In the genomic region with DNA sequence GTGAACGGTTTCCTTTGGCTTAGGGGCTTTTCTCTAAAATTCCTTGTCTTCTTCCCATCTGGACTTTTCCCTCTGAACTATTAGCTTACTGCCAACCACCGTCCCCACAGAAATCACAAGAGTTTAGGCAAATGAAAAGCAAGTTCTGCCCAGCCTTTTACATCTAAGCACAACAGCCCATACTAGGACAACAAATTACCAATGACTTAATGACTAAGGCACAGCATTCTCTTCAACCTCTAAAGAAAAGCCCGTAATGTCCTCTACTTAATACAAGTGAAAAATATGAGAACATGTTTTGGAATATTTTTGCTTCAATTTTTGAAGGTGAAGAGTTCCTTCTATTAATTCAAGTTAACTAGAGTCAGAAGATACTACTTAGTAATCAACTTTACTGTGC, we compare ENCODE assay signal across 9 cellular contexts. TPM values are rescaled to one million over a fixed set of nuclear protein-coding genes. Genes with fewer than 3 reads are reported as not detected.
DNase-seq lines count a peak whose midpoint lies in the region; ATAC-seq and TF ChIP-seq lines count a peak whose summit lies in the region.
"Had no signal": no experiment of that assay in that cellular context is flagged by ENCODE, and none has a peak within 500 bp of the region (broad histone marks: within the 10 kb centered on the region; RNA-seq: fewer than 3 reads in every experiment).

No MANE protein-coding gene starts in this region.

- H3F3A ChIP-seq in PC-3 (ENCODE audit: low read length, unreplicated experiment): no peaks in the 10 kb centered on the region

- no peaks in the 10 kb centered on the region for H3K36me3 ChIP-seq in PC-3 (ENCODE audit: low read depth, low read length)
- H3K36me3 ChIP-seq in ovary: no peaks in the 10 kb centered on the region

- peaks cover 13% of the 10 kb centered on the region for H3K4me1 ChIP-seq in PC-3 (ENCODE audit: insufficient read depth, low read length)
- peaks cover 4% of the 10 kb centered on the region for H3K4me1 ChIP-seq in ovary (ENCODE audit: insufficient read depth)

- DNase-seq in Calu3 (no peak), PC-3 (no peak), endothelial cell (ENCODE audit: low spot score) (no peak), ovary (no peak), HEK293T (ENCODE audit: extremely low spot score) (no peak), ecto neural progenitor cell (ENCODE audit: low spot score) (no peak), GDM1 (lab: John Stamatoyannopoulos, UW) (no peak)
- DNase-seq: islet precursor cell had no signal

- H3K36me3 Mint-ChIP-seq in Calu3 (ENCODE audit: insufficient read depth, unreplicated experiment) (peaks cover 32% of the 10 kb centered on the region), endothelial cell (ENCODE audit: low read depth, unreplicated experiment) (no peaks in the 10 kb centered on the region)

- POLR2A ChIA-PET in PC-3 (lab: Charles Lee; ENCODE audit: unreplicated experiment) (no interaction called here), HEK293T (lab: Yijun Ruan, JAX) (interaction anchor here (0.5 to 1.1 kb wide), 2 partner anchors 13 to 22 kb away, joined by 3 read pairs; a partner anchor contains a TSS)

- peak overlapping the region; percentile 97 for H3K4me3 ChIP-seq in PC-3 (ENCODE audit: low read length)
- H3K4me3 ChIP-seq in ovary: peak overlapping the region; percentile 95

- H3K79me2 ChIP-seq in PC-3 (ENCODE audit: low read length): peaks cover 57% of the 10 kb centered on the region

- H3K9me3 Mint-ChIP-seq in Calu3 (ENCODE audit: low read depth, unreplicated experiment) (no peaks in the 10 kb centered on the region), endothelial cell (ENCODE audit: unreplicated experiment) (no peaks in the 10 kb centered on the region)

- H3K27me3 ChIP-seq in PC-3 (ENCODE audit: low read length) (no peaks in the 10 kb centered on the region), ovary (no peaks in the 10 kb centered on the region)

- H2AFZ ChIP-seq in PC-3 (ENCODE audit: low read length): no peak overlapping the region

- H3K27ac ChIP-seq in PC-3 (ENCODE audit: low read length) (no peak overlapping the region), ovary (no peak overlapping the region)

- no peaks in the 10 kb centered on the region for H3K27me3 Mint-ChIP-seq in Calu3 (ENCODE audit: unreplicated experiment)
- peaks cover 12% of the 10 kb centered on the region for H3K27me3 Mint-ChIP-seq in endothelial cell (ENCODE audit: unreplicated experiment)

- H4K20me1 ChIP-seq in PC-3 (ENCODE audit: low read length): peaks cover 10% of the 10 kb centered on the region; the same call in 1 of the 2 replicates

- no peak for ATAC-seq in PC-3
- ATAC-seq in GM21786 (IDR thresholded peaks at IDR 0.05; ENCODE audit: unreplicated experiment): no peak

- TF ChIP-seq POLR2A in ovary (IDR thresholded peaks at IDR 0.05): no peak

- TF ChIP-seq EP300 in ovary (IDR thresholded peaks at IDR 0.05): no peak

- CTCF ChIA-PET in Calu3 (lab: Charles Lee): no interaction called here
- CTCF ChIA-PET in PC-3 (lab: Charles Lee): no interaction called here
- CTCF ChIA-PET in HEK293T (lab: Yijun Ruan, JAX): interaction anchor here (0.7 kb wide), 1 partner anchor 122 kb away, joined by 3 read pairs; no protein-coding TSS in a partner anchor

- H3K4me1 Mint-ChIP-seq in Calu3 (ENCODE audit: low read depth, unreplicated experiment) (no peaks in the 10 kb centered on the region), endothelial cell (ENCODE audit: unreplicated experiment) (peaks cover 23% of the 10 kb centered on the region)

- TF ChIP-seq CTCF in Calu3 (IDR thresholded peaks at IDR 0.05; ENCODE audit: unreplicated experiment) (no peak), PC-3 (conservative IDR thresholded peaks at IDR 0.05; ENCODE audit: low read depth, low read length) (no peak), endothelial cell (IDR thresholded peaks at IDR 0.05; ENCODE audit: unreplicated experiment) (no peak), ovary (IDR thresholded peaks at IDR 0.05) (no peak)

- peak overlapping the region; percentile 77 for H3K4me3 Mint-ChIP-seq in Calu3 (ENCODE audit: low read depth, unreplicated experiment)
- H3K4me3 Mint-ChIP-seq in endothelial cell (ENCODE audit: unreplicated experiment): peak overlapping the region; percentile 98

- intact Hi-C loops in Calu3 (cut with micrococcal nuclease; ENCODE audit: unreplicated experiment): no loop called here
- intact Hi-C loops in PC-3 (cut with micrococcal nuclease): no loop called here
- intact Hi-C loops in ovary (cut with DNase I): loop anchor here in 1 of 4 donors (5.0 to 10.0 kb wide), 2 partner anchors 37 to 1709 kb away; a partner anchor contains a TSS

- H3K27ac Mint-ChIP-seq in Calu3 (ENCODE audit: unreplicated experiment): no peak overlapping the region
- peak overlapping the region; percentile 95 for H3K27ac Mint-ChIP-seq in endothelial cell (ENCODE audit: unreplicated experiment)

- H3K4me2 ChIP-seq in PC-3 (ENCODE audit: low read length): peak overlapping the region; percentile 99

- no peaks in the 10 kb centered on the region for H3K9me2 ChIP-seq in PC-3 (replicated peaks; ENCODE audit: low read length)

- BruUV-seq in Calu3 (replicated peaks; lab: Mats Ljungman, UMichigan) (TSS peak; percentile 55), PC-3 (replicated peaks; lab: Mats Ljungman, UMichigan) (no TSS peak)

- H3K9me3 ChIP-seq in PC-3 (ENCODE audit: low read length) (no peaks in the 10 kb centered on the region), ovary (no peaks in the 10 kb centered on the region)

- WGBS in ovary, 3 donors: 25 to 33% (median 27%) methylated on average over 3 of the region's 3 CpGs

- H3K9ac ChIP-seq in PC-3 (ENCODE audit: low read length): peak overlapping the region; percentile 93

TF ChIP-seq in HEK293T, 16 proteins besides CTCF, POLR2A, EP300 and RAD21:
- TF ChIP-seq L3MBTL2 (conservative IDR thresholded peaks at IDR 0.05) (no peak), SUZ12 (IDR thresholded peaks at IDR 0.05) (no peak), BHLHE40 (IDR thresholded peaks at IDR 0.05; ENCODE audit: borderline replicate concordance) (no peak)

RNA-seq across cellular contexts. Expression of a gene that starts 1.2 kb away (rescaled TPM):
- total RNA-seq in Calu3 (2022) (4.7 and 5.3 TPM in 2 replicates), PC-3 (2014; rRNA removed) (5.8 and 6.4 TPM in 2 replicates), endothelial cell (ENCODE audit: unreplicated experiment) (9.0 TPM), ovary (10 to 100 TPM; 10.2 to 13.7 (median 11.8) TPM)
- 10 to 100 TPM in 1 of 2 donors, 1 to 10 TPM in 1; 7.4 to 12.4 TPM for polyA plus RNA-seq in ovary

RNA-seq across cellular contexts. Expression of a gene that starts 21.7 kb away (rescaled TPM):
- total RNA-seq in Calu3 (2022) (11.9 and 12.5 TPM in 2 replicates), PC-3 (2014; rRNA removed) (37.0 and 37.2 TPM in 2 replicates), endothelial cell (ENCODE audit: unreplicated experiment) (16.9 TPM), ovary (10 to 100 TPM; 26.3 to 45.8 (median 38.0) TPM)
- 10 to 100 TPM; 41.8 to 48.9 TPM for polyA plus RNA-seq in ovary

RNA-seq across cellular contexts. Expression of a gene that starts 41.5 kb away (rescaled TPM):
- 26.0 and 28.0 TPM in 2 replicates for total RNA-seq in Calu3 (2022)
- total RNA-seq in PC-3 (2014; rRNA removed): 75.3 and 84.1 TPM in 2 replicates
- total RNA-seq in endothelial cell (ENCODE audit: unreplicated experiment): 81.5 TPM
- total RNA-seq in ovary: 100 to 1,000 TPM in 3 of 7 donors, 10 to 100 TPM in 4; 87.5 to 138 (median 91.3) TPM
- polyA plus RNA-seq in ovary: 100 to 1,000 TPM in 1 of 2 donors, 10 to 100 TPM in 1; 93.2 to 104 TPM
